ENCODE assay signal across 10 cellular contexts in the genomic region with DNA sequence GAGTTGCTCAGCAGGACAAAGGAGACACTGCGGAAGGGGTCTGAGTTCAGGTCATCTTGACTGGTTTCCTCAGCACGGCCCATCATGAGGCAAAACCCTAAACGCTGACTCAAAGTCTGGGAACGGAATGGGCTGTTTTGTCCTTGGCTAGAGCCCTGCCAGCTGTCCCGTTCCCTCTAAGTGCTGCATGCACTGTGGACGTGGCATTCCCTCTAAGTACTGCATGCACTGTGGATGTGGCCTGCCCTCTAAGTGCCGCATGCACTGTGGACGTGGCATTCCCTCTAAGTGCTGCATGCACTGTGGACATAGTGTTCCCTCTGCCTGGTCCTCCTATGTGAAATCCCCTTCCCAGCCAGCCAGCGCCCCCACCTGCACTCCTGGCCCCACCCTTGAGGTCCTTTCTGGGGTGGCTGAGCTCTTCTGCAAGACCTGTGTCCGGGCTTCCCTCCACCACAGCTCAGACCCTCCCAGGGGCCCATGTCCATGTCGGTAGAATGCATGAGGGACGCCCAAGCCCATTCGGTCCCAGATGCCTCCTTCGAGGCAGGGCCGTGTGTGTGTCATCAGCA. TPM values are rescaled to one million over a fixed set of nuclear protein-coding genes. Genes with fewer than 3 reads are reported as not detected.
DNase-seq lines count a peak whose midpoint lies in the region; ATAC-seq and TF ChIP-seq lines count a peak whose summit lies in the region.
"Had no signal": no experiment of that assay in that cellular context is flagged by ENCODE, and none has a peak within 500 bp of the region (broad histone marks: within the 10 kb centered on the region; RNA-seq: fewer than 3 reads in every experiment).

No MANE protein-coding gene starts in this region.

- ATAC-seq in activated T-helper 17 cell treated with anti-CD3 and anti-CD28 coated beads, Interleukin-2, amount 50 U/mL, for 72 hours (replicated peaks) = no peak
- ATAC-seq in omental fat pad (ENCODE audit: low FRiP score) (peak; percentile 4), GM19452 (IDR thresholded peaks at IDR 0.05; ENCODE audit: unreplicated experiment) (no peak), HG03439 (IDR thresholded peaks at IDR 0.05; ENCODE audit: unreplicated experiment) (no peak)

- no peaks in the 10 kb centered on the region for H3K4me1 Mint-ChIP-seq in activated T-helper 17 cell treated with anti-CD3 and anti-CD28 coated beads, Interleukin-2, amount 50 U/mL, for 72 hours
- no peaks in the 10 kb centered on the region for H3K4me1 Mint-ChIP-seq in activated T-cell treated with anti-CD3 and anti-CD28 coated beads, Interleukin-2, amount 50 U/mL, for 24 hours (ENCODE audit: low read depth)

- H3K27me3 Mint-ChIP-seq in activated T-helper 17 cell treated with anti-CD3 and anti-CD28 coated beads, Interleukin-2, amount 50 U/mL, for 72 hours = no peaks in the 10 kb centered on the region
- H3K27me3 Mint-ChIP-seq in activated T-cell treated with anti-CD3 and anti-CD28 coated beads, Interleukin-2, amount 50 U/mL, for 24 hours = no peaks in the 10 kb centered on the region

- peaks cover 16% of the 10 kb centered on the region for H3K36me3 Mint-ChIP-seq in activated T-helper 17 cell treated with anti-CD3 and anti-CD28 coated beads, Interleukin-2, amount 50 U/mL, for 72 hours (ENCODE audit: low read depth)
- H3K36me3 Mint-ChIP-seq in activated T-cell treated with anti-CD3 and anti-CD28 coated beads, Interleukin-2, amount 50 U/mL, for 24 hours (ENCODE audit: low read depth) = peaks cover 23% of the 10 kb centered on the region
- H3K36me3 Mint-ChIP-seq: CD14-positive monocyte had no signal

- H3K27ac ChIP-seq in C4-2B (peak overlapping the region; percentile 61), left ventricle myocardium inferior (replicated peaks) (peak overlapping the region; percentile 79)
- H3K27ac ChIP-seq: epithelial cell of prostate had no signal

- DNase-seq in left ventricle myocardium inferior = peak; percentile 45
- no peak for DNase-seq in omental fat pad (ENCODE audit: low spot score)
- DNase-seq in activated T-cell treated with anti-CD3 and anti-CD28 coated beads, Interleukin-2, amount 50 U/mL, for 24 hours = no peak
- DNase-seq in NK-92 treated with Interleukin-12 subunit alpha and Interleukin-12 subunit beta, amount 100 ng/mL, for 24 hours (lab: John Stamatoyannopoulos, UW) = no peak

- no peaks in the 10 kb centered on the region for H3K36me3 ChIP-seq in left ventricle myocardium inferior

- intact Hi-C loops in left ventricle myocardium inferior (cut with micrococcal nuclease) = no loop called here

- H3K4me3 Mint-ChIP-seq in activated T-helper 17 cell treated with anti-CD3 and anti-CD28 coated beads, Interleukin-2, amount 50 U/mL, for 72 hours = peak overlapping the region; percentile 25
- no peak overlapping the region for H3K4me3 Mint-ChIP-seq in activated T-cell treated with anti-CD3 and anti-CD28 coated beads, Interleukin-2, amount 50 U/mL, for 24 hours
- H3K4me3 Mint-ChIP-seq: CD14-positive monocyte had no signal

- TF ChIP-seq CTCF in C4-2B (conservative IDR thresholded peaks at IDR 0.05) (no peak), left ventricle myocardium inferior (IDR thresholded peaks at IDR 0.05; ENCODE audit: borderline replicate concordance) (no peak), omental fat pad (IDR thresholded peaks at IDR 0.05) (no peak)

- H3K4me1 ChIP-seq in left ventricle myocardium inferior = peaks cover 87% of the 10 kb centered on the region

- H3K27ac Mint-ChIP-seq in activated T-helper 17 cell treated with anti-CD3 and anti-CD28 coated beads, Interleukin-2, amount 50 U/mL, for 72 hours = no peak overlapping the region
- no peak overlapping the region for H3K27ac Mint-ChIP-seq in activated T-cell treated with anti-CD3 and anti-CD28 coated beads, Interleukin-2, amount 50 U/mL, for 24 hours

- H3K27me3 ChIP-seq in left ventricle myocardium inferior (ENCODE audit: low read depth) = no peaks in the 10 kb centered on the region

- H3K4me3 ChIP-seq in left ventricle myocardium inferior = peak overlapping the region; percentile 39

- no peaks in the 10 kb centered on the region for H3K9me3 Mint-ChIP-seq in activated T-helper 17 cell treated with anti-CD3 and anti-CD28 coated beads, Interleukin-2, amount 50 U/mL, for 72 hours
- H3K9me3 Mint-ChIP-seq in activated T-cell treated with anti-CD3 and anti-CD28 coated beads, Interleukin-2, amount 50 U/mL, for 24 hours = no peaks in the 10 kb centered on the region
- H3K9me3 Mint-ChIP-seq: CD14-positive monocyte had no signal

- H3K9me3 ChIP-seq in left ventricle myocardium inferior (replicated peaks) = no peaks in the 10 kb centered on the region

RNA-seq across cellular contexts. Expression of gene TM2D3, which starts 36.7 kb away (rescaled TPM):
- total RNA-seq in activated T-helper 17 cell treated with anti-CD3 and anti-CD28 coated beads, Interleukin-2, amount 50 U/mL, for 72 hours = 10 to 100 TPM; 42.6 to 45.6 TPM
- total RNA-seq in left ventricle myocardium inferior = 50.6 TPM
- total RNA-seq in omental fat pad = 10 to 100 TPM; 32.6 to 47.3 (median 46.2) TPM
